In genomic region chrX:3659761-3660160, GRCh38 we compare ENCODE assay signal across 1 cellular context.
TF ChIP-seq lines count a peak whose summit lies in the region.

No MANE protein-coding gene starts in this region.

TF ChIP-seq in GM23338, 12 proteins besides CTCF, POLR2A, EP300 and RAD21 (continued from another document):
- TF ChIP-seq REST (IDR thresholded peaks at IDR 0.05; ENCODE audit: unreplicated experiment) (no peak), ZNF462 (CRISPR knock-in tag; IDR thresholded peaks at IDR 0.05) (no peak), EZH2 (IDR thresholded peaks at IDR 0.05; ENCODE audit: low read depth, unreplicated experiment) (no peak), POLR2AphosphoS5 (IDR thresholded peaks at IDR 0.05; ENCODE audit: low read depth) (no peak), NANOG (IDR thresholded peaks at IDR 0.05; ENCODE audit: borderline replicate concordance) (no peak), ETS1 (IDR thresholded peaks at IDR 0.05) (no peak), CREB1 (CRISPR knock-in tag; IDR thresholded peaks at IDR 0.05; ENCODE audit: low read depth) (no peak), EZH2phosphoT487 (IDR thresholded peaks at IDR 0.05; ENCODE audit: unreplicated experiment) (no peak)
TF ChIP-seq in GM23338: peak in this region for 0.
